20 cellular contexts compared by ENCODE assay signal in genomic region chr10:68938884-68939283, GRCh38.
"Had no signal": no experiment of that assay in that cellular context is flagged by ENCODE, and none has a peak within 500 bp of the region (broad histone marks: within the 10 kb centered on the region; RNA-seq: fewer than 3 reads in every experiment).

No MANE protein-coding gene starts in this region.

- H3K9me3 Mint-ChIP-seq: activated CD4-positive, alpha-beta memory T cell treated with anti-CD3 and anti-CD28 coated beads for 36 hours; endodermal cell; memory B cell; natural killer cell treated with Interleukin-12 subunit alpha and Interleukin-12 subunit beta and Interleukin-15 and Interleukin-18, amount 100 ng/mL, for 72 hours; type B pancreatic cell had no signal

- H3K27me3 Mint-ChIP-seq: activated CD4-positive, alpha-beta memory T cell treated with anti-CD3 and anti-CD28 coated beads for 36 hours; activated CD8-positive, alpha-beta memory T cell treated with anti-CD3 and anti-CD28 coated beads, Interleukin-2, amount 10 ng/mL, durations not matched to agents 7 days and 5 days; memory B cell; natural killer cell treated with Interleukin-12 subunit alpha and Interleukin-12 subunit beta and Interleukin-15 and Interleukin-18, amount 100 ng/mL, for 72 hours; progenitor cell of endocrine pancreas; type B pancreatic cell had no signal

- FAIRE-seq: bronchial epithelial cell, islet of Langerhans had no signal

- H3K27ac ChIP-seq: esophagus squamous epithelium, heart left ventricle, thoracic aorta, vagina had no signal

- ATAC-seq: activated CD8-positive, alpha-beta memory T cell treated with anti-CD3 and anti-CD28 coated beads, Interleukin-2, amount 10 ng/mL, durations not matched to agents 7 days and 5 days; heart left ventricle; natural killer cell treated with Interleukin-12 subunit alpha and Interleukin-12 subunit beta and Interleukin-15 and Interleukin-18, amount 100 ng/mL, for 72 hours had no signal

- H3K4me3 ChIP-seq: esophagus squamous epithelium, heart left ventricle, thoracic aorta, vagina had no signal

- H3K4me3 Mint-ChIP-seq: activated CD4-positive, alpha-beta memory T cell treated with anti-CD3 and anti-CD28 coated beads for 36 hours; activated CD8-positive, alpha-beta memory T cell treated with anti-CD3 and anti-CD28 coated beads, Interleukin-2, amount 10 ng/mL, durations not matched to agents 7 days and 5 days; endodermal cell; memory B cell; natural killer cell treated with Interleukin-12 subunit alpha and Interleukin-12 subunit beta and Interleukin-15 and Interleukin-18, amount 100 ng/mL, for 72 hours; type B pancreatic cell had no signal

- H3K27ac Mint-ChIP-seq: activated CD4-positive, alpha-beta memory T cell treated with anti-CD3 and anti-CD28 coated beads for 36 hours; endodermal cell; type B pancreatic cell had no signal

- H3K4me1 ChIP-seq: esophagus squamous epithelium, heart left ventricle, vagina had no signal

- H3K27me3 ChIP-seq: esophagus squamous epithelium, heart left ventricle, vagina had no signal

- DNase-seq: activated CD4-positive, alpha-beta memory T cell treated with anti-CD3 and anti-CD28 coated beads for 36 hours; activated CD4-positive, alpha-beta T cell treated with anti-CD3 and anti-CD28 coated beads for 48 hours; activated effector memory CD4-positive, alpha-beta T cell treated with Interleukin-2 at 50 U/mL for 16 hours; activated naive CD4-positive, alpha-beta T cell treated with anti-CD3 and anti-CD28 coated beads, Interleukin-2, amount 50 U/mL, for 16 hours; activated T-cell treated with anti-CD3 and anti-CD28 coated beads for 4 hours; cerebellar nuclear complex; cortex of kidney; endodermal cell; esophagus squamous epithelium; heart left ventricle; stimulated activated CD4-positive, alpha-beta T cell treated with anti-CD3 and anti-CD28 coated beads, Interleukin-4, amount 100 ng/mL, for 4 hours had no signal

- H3K9me3 ChIP-seq: esophagus squamous epithelium, heart left ventricle, thoracic aorta, vagina had no signal

- H3K4me1 Mint-ChIP-seq: endodermal cell, memory B cell had no signal
